In the genomic region with DNA sequence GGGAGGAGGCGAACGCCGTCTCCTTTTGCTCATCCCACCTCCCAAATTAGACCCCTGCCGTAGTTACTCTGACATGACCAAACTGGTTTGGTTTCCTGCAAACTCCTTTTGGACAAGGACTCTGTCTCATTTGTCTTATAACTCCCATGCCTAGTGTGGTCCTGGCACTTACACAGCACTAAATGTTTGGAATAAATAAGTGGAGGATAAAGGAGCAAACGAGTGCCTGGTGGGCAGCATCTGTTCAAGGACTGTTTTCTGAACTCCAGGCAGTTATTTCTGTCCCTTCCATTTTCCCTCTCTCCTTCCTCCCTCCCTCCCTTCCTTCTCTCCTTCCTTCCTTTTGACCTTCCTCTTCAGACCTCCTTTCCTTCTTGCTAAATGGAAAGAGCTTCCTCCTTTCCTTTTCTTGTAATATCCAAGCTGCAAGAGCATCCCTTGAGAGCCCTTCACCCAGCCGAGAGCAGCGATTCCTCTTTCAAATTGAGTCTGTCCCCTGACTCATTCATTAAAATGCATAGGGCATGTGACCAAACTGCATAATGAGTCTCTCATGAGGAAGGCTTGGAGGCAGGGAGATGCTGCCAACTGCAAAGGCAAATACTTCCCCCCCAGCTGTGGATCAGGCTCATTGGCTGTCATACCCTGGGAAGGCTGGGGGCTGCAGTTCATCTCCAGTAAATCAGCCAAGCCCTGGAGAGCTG, we compare ENCODE assay signal across 8 cellular contexts. TPM values are rescaled to one million over a fixed set of nuclear protein-coding genes. Genes with fewer than 3 reads are reported as not detected.
A peak's percentile ranks its signal among the peaks of the same experiment; 100 is the strongest.
DNase-seq lines count a peak whose midpoint lies in the region; ATAC-seq and TF ChIP-seq lines count a peak whose summit lies in the region.

No MANE protein-coding gene starts in this region.

- no peaks in the 10 kb centered on the region for H3K27me3 Mint-ChIP-seq in activated CD4-positive, alpha-beta T cell treated with anti-CD3 and anti-CD28 coated beads, Interleukin-2, amount 10 ng/mL, durations not matched to agents 7 days and 5 days

- POLR2A ChIA-PET in activated CD4-positive, alpha-beta T cell treated with anti-CD3 and anti-CD28 coated beads, Interleukin-2, amount 10 ng/mL, durations not matched to agents 7 days and 5 days (lab: Charles Lee), result no interaction called here

- H3K9me3 ChIP-seq in adrenal gland (replicated peaks in 1 of 3) (no peaks in the 10 kb centered on the region), right atrium auricular region (no peaks in the 10 kb centered on the region)

- H3K4me1 ChIP-seq in adrenal gland (replicated peaks in 1 of 2), result peaks cover 66 to 68% of the 10 kb centered on the region in 2 donors
- peaks cover 4 to 72% of the 10 kb centered on the region in 2 donors for H3K4me1 ChIP-seq in right atrium auricular region
- peaks cover 33% of the 10 kb centered on the region for H3K4me1 ChIP-seq in rectal smooth muscle tissue (ENCODE audit: control insufficient read depth, insufficient read depth, low read length)

- H3K4me3 ChIP-seq in adrenal gland, result no peak overlapping the region
- H3K4me3 ChIP-seq in right atrium auricular region, result no peak overlapping the region
- peak overlapping the region; percentile 44 for H3K4me3 ChIP-seq in rectal smooth muscle tissue (ENCODE audit: low read length)

- intact Hi-C loops in adrenal gland (cut with DNase I), result loop anchor here in 1 of 2 donors (5.0 kb wide), 1 partner anchor 34 kb away; no protein-coding TSS in a partner anchor

- ATAC-seq in HG02610 (IDR thresholded peaks at IDR 0.05; ENCODE audit: unreplicated experiment), result peak; percentile 76

- no peak for DNase-seq in activated CD4-positive, alpha-beta T cell treated with anti-CD3 and anti-CD28 coated beads, Interleukin-2, amount 10 ng/mL, durations not matched to agents 7 days and 5 days
- DNase-seq in activated CD4-positive, alpha-beta T cell treated with anti-CD3 and anti-CD28 coated beads, Interleukin-2, amount 50 U/mL, for 1 hour, result no peak
- peak; percentile 95 for DNase-seq in NCI-H1694 treated with DMSO at 0.1 percent for 48 hours (lab: John Stamatoyannopoulos, UW)
- peak; percentile 45 to 83 (median 70) for DNase-seq in adrenal gland
- DNase-seq in right atrium auricular region (ENCODE audit: low spot score), result peak; percentile 75
- no peak for DNase-seq in mesenteric fat pad (ENCODE audit: low spot score)

- peak overlapping the region; percentile 55 for H3K27ac Mint-ChIP-seq in activated CD4-positive, alpha-beta T cell treated with anti-CD3 and anti-CD28 coated beads, Interleukin-2, amount 10 ng/mL, durations not matched to agents 7 days and 5 days

- no peak overlapping the region for H3K9ac ChIP-seq in rectal smooth muscle tissue (ENCODE audit: low read length)

- H3K4me1 Mint-ChIP-seq in activated CD4-positive, alpha-beta T cell treated with anti-CD3 and anti-CD28 coated beads, Interleukin-2, amount 10 ng/mL, durations not matched to agents 7 days and 5 days, result peaks cover 40% of the 10 kb centered on the region

- peaks cover 1% of the 10 kb centered on the region for H3K36me3 Mint-ChIP-seq in activated CD4-positive, alpha-beta T cell treated with anti-CD3 and anti-CD28 coated beads, Interleukin-2, amount 10 ng/mL, durations not matched to agents 7 days and 5 days (ENCODE audit: low read depth)

- CTCF ChIA-PET in activated CD4-positive, alpha-beta T cell treated with anti-CD3 and anti-CD28 coated beads, Interleukin-2, amount 10 ng/mL, durations not matched to agents 7 days and 5 days (lab: Charles Lee), result no interaction called here

- TF ChIP-seq CTCF in adrenal gland (IDR thresholded peaks at IDR 0.05) (no peak), right atrium auricular region (IDR thresholded peaks at IDR 0.05) (no peak)

- H3K27ac ChIP-seq in adrenal gland, result peak overlapping the region in 4 of 5 donors; percentile 75 to 92 (median 80)
- H3K27ac ChIP-seq in right atrium auricular region, result peak overlapping the region; percentile 74 to 86
- peak overlapping the region; percentile 91 for H3K27ac ChIP-seq in rectal smooth muscle tissue (ENCODE audit: low read depth, low read length)

- H3K36me3 ChIP-seq in adrenal gland (replicated peaks in 1 of 2) (no peaks in the 10 kb centered on the region), right atrium auricular region (no peaks in the 10 kb centered on the region), rectal smooth muscle tissue (ENCODE audit: control insufficient read depth, insufficient read depth, low read length) (no peaks in the 10 kb centered on the region)

- H3K4me3 Mint-ChIP-seq in activated CD4-positive, alpha-beta T cell treated with anti-CD3 and anti-CD28 coated beads, Interleukin-2, amount 10 ng/mL, durations not matched to agents 7 days and 5 days, result no peak overlapping the region

- H3K27me3 ChIP-seq in adrenal gland (no peaks in the 10 kb centered on the region), right atrium auricular region (no peaks in the 10 kb centered on the region), rectal smooth muscle tissue (ENCODE audit: control insufficient read depth, insufficient read depth, low read length) (no peaks in the 10 kb centered on the region)

- peak in 1 of 2 donors; percentile 43 for TF ChIP-seq POLR2A in adrenal gland (IDR thresholded peaks at IDR 0.05)

- 27 to 36% (median 30%) methylated on average over 7 of the region's 7 CpGs for WGBS in adrenal gland, 4 donors

- H3K9me3 Mint-ChIP-seq in activated CD4-positive, alpha-beta T cell treated with anti-CD3 and anti-CD28 coated beads, Interleukin-2, amount 10 ng/mL, durations not matched to agents 7 days and 5 days, result no peaks in the 10 kb centered on the region

RNA-seq across cellular contexts. Expression of gene CHD9, which starts 36.9 kb away (rescaled TPM):
- 10 to 100 TPM; 20.5 to 23.9 TPM for total RNA-seq in activated CD4-positive, alpha-beta T cell treated with anti-CD3 and anti-CD28 coated beads, Interleukin-2, amount 10 ng/mL, durations not matched to agents 7 days and 5 days
- total RNA-seq in adrenal gland, result 10 to 100 TPM; 28.3 to 95.9 (median 61.2) TPM
- polyA plus RNA-seq in adrenal gland, result 10 to 100 TPM; 10.0 to 29.7 (median 27.3) TPM
- 10 to 100 TPM; 49.8 to 54.1 TPM for total RNA-seq in right atrium auricular region
- total RNA-seq in mesenteric fat pad, result 100 TPM

RNA-seq across cellular contexts. Expression of gene CHD9NB, which starts 39.0 kb away (rescaled TPM):
- total RNA-seq in activated CD4-positive, alpha-beta T cell treated with anti-CD3 and anti-CD28 coated beads, Interleukin-2, amount 10 ng/mL, durations not matched to agents 7 days and 5 days, result under 1 TPM; 0.15 to 0.27 TPM
- total RNA-seq in adrenal gland (1 to 10 TPM in 1 of 8 donors, under 1 TPM in 7; 0.19 to 1.3 (median 0.56) TPM), right atrium auricular region (under 1 TPM; 0.33 to 0.67 TPM), mesenteric fat pad (0.48 TPM)
- under 1 TPM; 0.11 to 0.64 (median 0.40) TPM for polyA plus RNA-seq in adrenal gland

Comparison
In these comparisons a context has a peak if more than half of its experiments do, and no peak if none do; other contexts are left out.
1. DNase-seq: peak in NCI-H1694 treated with DMSO at 0.1 percent for 48 hours (single experiment), adrenal gland (7 of 7) and right atrium auricular region (single experiment); none in activated CD4-positive, alpha-beta T cell treated with anti-CD3 and anti-CD28 coated beads, Interleukin-2, amount 10 ng/mL, durations not matched to agents 7 days and 5 days (single experiment), activated CD4-positive, alpha-beta T cell treated with anti-CD3 and anti-CD28 coated beads, Interleukin-2, amount 50 U/mL, for 1 hour (single experiment) and mesenteric fat pad (single experiment).
2. Peak in every context shown above with its lines, with median percentiles within 50 percentile points of each other: H3K27ac ChIP-seq.